ENCODE assay signal across 8 cellular contexts in genomic region chr17:59366773-59367656, GRCh38. TPM values are rescaled to one million over a fixed set of nuclear protein-coding genes. Genes with fewer than 3 reads are reported as not detected.
DNase-seq lines count a peak whose midpoint lies in the region; ATAC-seq and TF ChIP-seq lines count a peak whose summit lies in the region.

No MANE protein-coding gene starts in this region.

- WGBS in testis, 2 donors = 31 to 38% methylated on average over 8 of the region's 8 CpGs

- no peaks in the 10 kb centered on the region for H3K27me3 ChIP-seq in testis

- TF ChIP-seq POLR2A in testis (IDR thresholded peaks at IDR 0.05) = no peak

- H3K27ac ChIP-seq in testis = peak overlapping the region; percentile 52 to 82

- no peaks in the 10 kb centered on the region for H3K9me3 ChIP-seq in testis

- peak; percentile 87 for ATAC-seq in left colon
- no peak for ATAC-seq in HG03354 (IDR thresholded peaks at IDR 0.05; ENCODE audit: poor library complexity, severe bottlenecking, unreplicated experiment)

- TF ChIP-seq CTCF in AG10803 (conservative IDR thresholded peaks at IDR 0.05; ENCODE audit: low read length) (no peak), astrocyte of the spinal cord (IDR thresholded peaks at IDR 0.05; ENCODE audit: low read depth, low read length) (no peak), testis (IDR thresholded peaks at IDR 0.05) (no peak)

- peaks cover 85% of the 10 kb centered on the region for H3K4me1 ChIP-seq in testis

- no peaks in the 10 kb centered on the region for H3K36me3 ChIP-seq in testis (ENCODE audit: low read depth, missing control alignments)

- H3K4me3 ChIP-seq in AG10803 (ENCODE audit: low read length) = no peak overlapping the region
- H3K4me3 ChIP-seq in astrocyte of the spinal cord (ENCODE audit: low read depth, low read length) = no peak overlapping the region
- no peak overlapping the region for H3K4me3 ChIP-seq in testis

- intact Hi-C loops in left colon (cut with DNase I, micrococcal nuclease) (loop anchor here in 1 of 2 donors (5.0 kb wide), 1 partner anchor 35 kb away; the partner anchor contains the start of gene YPEL2), testis (cut with DNase I; ENCODE audit: low total_unique reads) (no loop called here)

- in situ Hi-C loops in astrocyte of the spinal cord (cut with HindIII; ENCODE audit: low sequenced_read_pairs) = no loop called here

- DNase-seq in AG10803 (ENCODE audit: low read depth) = peak; percentile 64
- DNase-seq in LoVo (ENCODE audit: low spot score) = peak; percentile 42
- peak; percentile 69 for DNase-seq in astrocyte of the spinal cord (ENCODE audit: low read depth, low spot score)
- DNase-seq in left colon = peak; percentile 72 to 86
- peak; percentile 51 for DNase-seq in testis
- no peak for DNase-seq in activated CD4-positive, alpha-beta T cell treated with anti-CD3 and anti-CD28 coated beads, Interleukin-2, amount 50 U/mL, for 1 hour
- no peak for DNase-seq in stimulated activated CD8-positive, alpha-beta memory T cell treated with anti-CD3 and anti-CD28 coated beads, Interleukin-4, amount 100 ng/mL, for 48 hours

RNA-seq across cellular contexts. Expression of gene YPEL2, which starts 35.6 kb away (rescaled TPM):
- 10 to 100 TPM; 25.8 to 27.2 TPM for total RNA-seq in left colon
- 10 to 100 TPM; 39.8 to 48.3 TPM for total RNA-seq in testis
- polyA plus RNA-seq in testis (ENCODE audit: insufficient read depth, low read depth, low replicate concordance) = 20.5 TPM

Comparison
In these comparisons a context has a peak if more than half of its experiments do, and no peak if none do; other contexts are left out.
1. DNase-seq: peak in AG10803 (single experiment), LoVo (single experiment), astrocyte of the spinal cord (single experiment), left colon (2 of 2) and testis (single experiment); none in activated CD4-positive, alpha-beta T cell treated with anti-CD3 and anti-CD28 coated beads, Interleukin-2, amount 50 U/mL, for 1 hour (single experiment) and stimulated activated CD8-positive, alpha-beta memory T cell treated with anti-CD3 and anti-CD28 coated beads, Interleukin-4, amount 100 ng/mL, for 48 hours (single experiment).